ENCODE assay signal across 1 cellular context in the genomic region with DNA sequence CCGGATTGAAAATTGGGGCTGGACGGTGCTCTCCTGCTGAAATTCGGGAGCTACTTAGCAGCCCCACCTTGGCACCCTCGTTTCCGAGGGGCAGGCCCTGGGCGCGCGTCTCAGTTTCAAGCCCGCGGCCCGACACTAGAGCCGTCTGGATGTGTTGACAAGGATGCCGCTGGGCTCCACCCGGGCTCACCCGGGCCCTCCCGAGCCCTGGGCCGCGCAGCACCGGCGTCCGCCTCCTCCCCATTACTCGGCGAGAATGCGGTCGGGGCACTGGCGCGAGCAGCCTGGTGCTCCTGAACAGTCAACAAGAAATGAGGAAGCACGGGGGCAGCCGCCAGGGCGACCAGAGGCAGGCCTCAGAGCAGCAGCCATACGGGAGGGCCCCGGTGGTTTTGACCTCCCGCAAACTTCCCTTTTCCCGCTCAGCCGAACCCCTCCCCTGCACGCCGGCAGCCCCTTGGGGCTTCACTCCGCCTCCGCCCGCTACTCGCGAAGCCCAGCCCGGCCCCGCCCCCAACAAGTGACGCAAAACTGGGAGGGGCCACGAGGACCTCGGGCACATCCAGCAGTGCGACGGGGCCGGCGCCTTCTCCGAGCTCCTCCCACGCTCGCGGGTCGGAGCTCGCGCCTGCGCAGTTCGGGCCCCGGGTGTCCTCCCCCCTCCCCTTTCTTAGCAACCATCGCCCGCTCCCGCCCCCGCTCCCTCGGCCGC.
TF ChIP-seq lines count a peak whose summit lies in the region.

No MANE protein-coding gene starts in this region.

TF ChIP-seq in K562, 482 proteins besides CTCF, POLR2A, EP300 and RAD21 (continued from another document and continues in another):
- TF ChIP-seq, protein P1, sequence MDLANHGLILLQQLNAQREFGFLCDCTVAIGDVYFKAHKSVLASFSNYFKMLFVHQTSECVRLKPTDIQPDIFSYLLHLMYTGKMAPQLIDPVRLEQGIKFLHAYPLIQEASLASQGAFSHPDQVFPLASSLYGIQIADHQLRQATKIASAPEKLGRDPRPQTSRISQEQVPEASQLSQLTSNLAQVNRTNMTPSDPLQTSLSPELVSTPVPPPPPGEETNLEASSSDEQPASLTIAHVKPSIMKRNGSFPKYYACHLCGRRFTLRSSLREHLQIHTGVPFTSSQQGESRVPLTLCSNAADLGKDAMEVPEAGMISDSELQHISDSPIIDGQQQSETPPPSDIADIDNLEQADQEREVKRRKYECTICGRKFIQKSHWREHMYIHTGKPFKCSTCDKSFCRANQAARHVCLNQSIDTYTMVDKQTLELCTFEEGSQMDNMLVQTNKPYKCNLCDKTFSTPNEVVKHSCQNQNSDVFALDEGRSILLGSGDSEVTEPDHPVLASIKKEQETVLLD (IDR thresholded peaks at IDR 0.05): peak; percentile 83; the same call in 1 of the 2 replicates
- TF ChIP-seq, protein P2, sequence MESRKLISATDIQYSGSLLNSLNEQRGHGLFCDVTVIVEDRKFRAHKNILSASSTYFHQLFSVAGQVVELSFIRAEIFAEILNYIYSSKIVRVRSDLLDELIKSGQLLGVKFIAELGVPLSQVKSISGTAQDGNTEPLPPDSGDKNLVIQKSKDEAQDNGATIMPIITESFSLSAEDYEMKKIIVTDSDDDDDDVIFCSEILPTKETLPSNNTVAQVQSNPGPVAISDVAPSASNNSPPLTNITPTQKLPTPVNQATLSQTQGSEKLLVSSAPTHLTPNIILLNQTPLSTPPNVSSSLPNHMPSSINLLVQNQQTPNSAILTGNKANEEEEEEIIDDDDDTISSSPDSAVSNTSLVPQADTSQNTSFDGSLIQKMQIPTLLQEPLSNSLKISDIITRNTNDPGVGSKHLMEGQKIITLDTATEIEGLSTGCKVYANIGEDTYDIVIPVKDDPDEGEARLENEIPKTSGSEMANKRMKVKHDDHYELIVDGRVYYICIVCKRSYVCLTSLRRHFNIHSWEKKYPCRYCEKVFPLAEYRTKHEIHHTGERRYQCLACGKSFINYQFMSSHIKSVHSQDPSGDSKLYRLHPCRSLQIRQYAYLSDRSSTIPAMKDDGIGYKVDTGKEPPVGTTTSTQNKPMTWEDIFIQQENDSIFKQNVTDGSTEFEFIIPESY (CRISPR knock-in tag; IDR thresholded peaks at IDR 0.05): peak; percentile 55; the same call in 1 of the 2 replicates
- TF ChIP-seq, protein P3, sequence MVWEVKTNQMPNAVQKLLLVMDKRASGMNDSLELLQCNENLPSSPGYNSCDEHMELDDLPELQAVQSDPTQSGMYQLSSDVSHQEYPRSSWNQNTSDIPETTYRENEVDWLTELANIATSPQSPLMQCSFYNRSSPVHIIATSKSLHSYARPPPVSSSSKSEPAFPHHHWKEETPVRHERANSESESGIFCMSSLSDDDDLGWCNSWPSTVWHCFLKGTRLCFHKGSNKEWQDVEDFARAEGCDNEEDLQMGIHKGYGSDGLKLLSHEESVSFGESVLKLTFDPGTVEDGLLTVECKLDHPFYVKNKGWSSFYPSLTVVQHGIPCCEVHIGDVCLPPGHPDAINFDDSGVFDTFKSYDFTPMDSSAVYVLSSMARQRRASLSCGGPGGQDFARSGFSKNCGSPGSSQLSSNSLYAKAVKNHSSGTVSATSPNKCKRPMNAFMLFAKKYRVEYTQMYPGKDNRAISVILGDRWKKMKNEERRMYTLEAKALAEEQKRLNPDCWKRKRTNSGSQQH (CRISPR knock-in tag; IDR thresholded peaks at IDR 0.05): peak; percentile 30; the same call in 1 of the 2 replicates
- TF ChIP-seq, protein P4, sequence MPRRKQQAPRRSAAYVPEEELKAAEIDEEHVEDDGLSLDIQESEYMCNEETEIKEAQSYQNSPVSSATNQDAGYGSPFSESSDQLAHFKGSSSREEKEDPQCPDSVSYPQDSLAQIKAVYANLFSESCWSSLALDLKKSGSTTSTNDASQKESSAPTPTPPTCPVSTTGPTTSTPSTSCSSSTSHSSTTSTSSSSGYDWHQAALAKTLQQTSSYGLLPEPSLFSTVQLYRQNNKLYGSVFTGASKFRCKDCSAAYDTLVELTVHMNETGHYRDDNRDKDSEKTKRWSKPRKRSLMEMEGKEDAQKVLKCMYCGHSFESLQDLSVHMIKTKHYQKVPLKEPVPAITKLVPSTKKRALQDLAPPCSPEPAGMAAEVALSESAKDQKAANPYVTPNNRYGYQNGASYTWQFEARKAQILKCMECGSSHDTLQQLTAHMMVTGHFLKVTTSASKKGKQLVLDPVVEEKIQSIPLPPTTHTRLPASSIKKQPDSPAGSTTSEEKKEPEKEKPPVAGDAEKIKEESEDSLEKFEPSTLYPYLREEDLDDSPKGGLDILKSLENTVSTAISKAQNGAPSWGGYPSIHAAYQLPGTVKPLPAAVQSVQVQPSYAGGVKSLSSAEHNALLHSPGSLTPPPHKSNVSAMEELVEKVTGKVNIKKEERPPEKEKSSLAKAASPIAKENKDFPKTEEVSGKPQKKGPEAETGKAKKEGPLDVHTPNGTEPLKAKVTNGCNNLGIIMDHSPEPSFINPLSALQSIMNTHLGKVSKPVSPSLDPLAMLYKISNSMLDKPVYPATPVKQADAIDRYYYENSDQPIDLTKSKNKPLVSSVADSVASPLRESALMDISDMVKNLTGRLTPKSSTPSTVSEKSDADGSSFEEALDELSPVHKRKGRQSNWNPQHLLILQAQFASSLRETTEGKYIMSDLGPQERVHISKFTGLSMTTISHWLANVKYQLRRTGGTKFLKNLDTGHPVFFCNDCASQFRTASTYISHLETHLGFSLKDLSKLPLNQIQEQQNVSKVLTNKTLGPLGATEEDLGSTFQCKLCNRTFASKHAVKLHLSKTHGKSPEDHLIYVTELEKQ (CRISPR knock-in tag; IDR thresholded peaks at IDR 0.05): no peak
- peak; percentile 84 for TF ChIP-seq KDM2B (CRISPR knock-in tag; IDR thresholded peaks at IDR 0.05)
- TF ChIP-seq, protein P5, sequence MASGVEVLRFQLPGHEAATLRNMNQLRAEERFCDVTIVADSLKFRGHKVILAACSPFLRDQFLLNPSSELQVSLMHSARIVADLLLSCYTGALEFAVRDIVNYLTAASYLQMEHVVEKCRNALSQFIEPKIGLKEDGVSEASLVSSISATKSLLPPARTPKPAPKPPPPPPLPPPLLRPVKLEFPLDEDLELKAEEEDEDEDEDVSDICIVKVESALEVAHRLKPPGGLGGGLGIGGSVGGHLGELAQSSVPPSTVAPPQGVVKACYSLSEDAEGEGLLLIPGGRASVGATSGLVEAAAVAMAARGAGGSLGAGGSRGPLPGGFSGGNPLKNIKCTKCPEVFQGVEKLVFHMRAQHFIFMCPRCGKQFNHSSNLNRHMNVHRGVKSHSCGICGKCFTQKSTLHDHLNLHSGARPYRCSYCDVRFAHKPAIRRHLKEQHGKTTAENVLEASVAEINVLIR (CRISPR knock-in tag; IDR thresholded peaks at IDR 0.05): 0 out of 2 replicates have a peak, but pooled peaks have one; percentile 47
- TF ChIP-seq, protein P6, sequence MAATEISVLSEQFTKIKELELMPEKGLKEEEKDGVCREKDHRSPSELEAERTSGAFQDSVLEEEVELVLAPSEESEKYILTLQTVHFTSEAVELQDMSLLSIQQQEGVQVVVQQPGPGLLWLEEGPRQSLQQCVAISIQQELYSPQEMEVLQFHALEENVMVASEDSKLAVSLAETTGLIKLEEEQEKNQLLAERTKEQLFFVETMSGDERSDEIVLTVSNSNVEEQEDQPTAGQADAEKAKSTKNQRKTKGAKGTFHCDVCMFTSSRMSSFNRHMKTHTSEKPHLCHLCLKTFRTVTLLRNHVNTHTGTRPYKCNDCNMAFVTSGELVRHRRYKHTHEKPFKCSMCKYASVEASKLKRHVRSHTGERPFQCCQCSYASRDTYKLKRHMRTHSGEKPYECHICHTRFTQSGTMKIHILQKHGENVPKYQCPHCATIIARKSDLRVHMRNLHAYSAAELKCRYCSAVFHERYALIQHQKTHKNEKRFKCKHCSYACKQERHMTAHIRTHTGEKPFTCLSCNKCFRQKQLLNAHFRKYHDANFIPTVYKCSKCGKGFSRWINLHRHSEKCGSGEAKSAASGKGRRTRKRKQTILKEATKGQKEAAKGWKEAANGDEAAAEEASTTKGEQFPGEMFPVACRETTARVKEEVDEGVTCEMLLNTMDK (IDR thresholded peaks at IDR 0.05; ENCODE audit: borderline replicate concordance, insufficient read depth, low read depth, low read length, poor library complexity, severe bottlenecking): peak; percentile 15
- TF ChIP-seq ZBTB1 (CRISPR knock-in tag; IDR thresholded peaks at IDR 0.05; ENCODE audit: borderline replicate concordance, low read depth): peak; percentile 78; the same call in 1 of the 2 replicates
- no peak for TF ChIP-seq RFX1 (IDR thresholded peaks at IDR 0.05)
- no peak for TF ChIP-seq CHD4 (IDR thresholded peaks at IDR 0.05; ENCODE audit: insufficient read depth, insufficient replicate concordance, low read depth, low read length, poor library complexity, severe bottlenecking)
- 0 out of 2 replicates have a peak, but pooled peaks have one; percentile 44 for TF ChIP-seq HNRNPL (IDR thresholded peaks at IDR 0.05; ENCODE audit: low read depth, low read length)
- peak; percentile 13 to 54; a peak in 2 of 4 replicates for TF ChIP-seq TRIM24 (IDR thresholded peaks at IDR 0.05)
- TF ChIP-seq, protein P7, sequence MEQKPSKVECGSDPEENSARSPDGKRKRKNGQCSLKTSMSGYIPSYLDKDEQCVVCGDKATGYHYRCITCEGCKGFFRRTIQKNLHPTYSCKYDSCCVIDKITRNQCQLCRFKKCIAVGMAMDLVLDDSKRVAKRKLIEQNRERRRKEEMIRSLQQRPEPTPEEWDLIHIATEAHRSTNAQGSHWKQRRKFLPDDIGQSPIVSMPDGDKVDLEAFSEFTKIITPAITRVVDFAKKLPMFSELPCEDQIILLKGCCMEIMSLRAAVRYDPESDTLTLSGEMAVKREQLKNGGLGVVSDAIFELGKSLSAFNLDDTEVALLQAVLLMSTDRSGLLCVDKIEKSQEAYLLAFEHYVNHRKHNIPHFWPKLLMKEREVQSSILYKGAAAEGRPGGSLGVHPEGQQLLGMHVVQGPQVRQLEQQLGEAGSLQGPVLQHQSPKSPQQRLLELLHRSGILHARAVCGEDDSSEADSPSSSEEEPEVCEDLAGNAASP (IDR thresholded peaks at IDR 0.05): no peak
- TF ChIP-seq, protein P8, sequence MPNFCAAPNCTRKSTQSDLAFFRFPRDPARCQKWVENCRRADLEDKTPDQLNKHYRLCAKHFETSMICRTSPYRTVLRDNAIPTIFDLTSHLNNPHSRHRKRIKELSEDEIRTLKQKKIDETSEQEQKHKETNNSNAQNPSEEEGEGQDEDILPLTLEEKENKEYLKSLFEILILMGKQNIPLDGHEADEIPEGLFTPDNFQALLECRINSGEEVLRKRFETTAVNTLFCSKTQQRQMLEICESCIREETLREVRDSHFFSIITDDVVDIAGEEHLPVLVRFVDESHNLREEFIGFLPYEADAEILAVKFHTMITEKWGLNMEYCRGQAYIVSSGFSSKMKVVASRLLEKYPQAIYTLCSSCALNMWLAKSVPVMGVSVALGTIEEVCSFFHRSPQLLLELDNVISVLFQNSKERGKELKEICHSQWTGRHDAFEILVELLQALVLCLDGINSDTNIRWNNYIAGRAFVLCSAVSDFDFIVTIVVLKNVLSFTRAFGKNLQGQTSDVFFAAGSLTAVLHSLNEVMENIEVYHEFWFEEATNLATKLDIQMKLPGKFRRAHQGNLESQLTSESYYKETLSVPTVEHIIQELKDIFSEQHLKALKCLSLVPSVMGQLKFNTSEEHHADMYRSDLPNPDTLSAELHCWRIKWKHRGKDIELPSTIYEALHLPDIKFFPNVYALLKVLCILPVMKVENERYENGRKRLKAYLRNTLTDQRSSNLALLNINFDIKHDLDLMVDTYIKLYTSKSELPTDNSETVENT (CRISPR knock-in tag; IDR thresholded peaks at IDR 0.05): peak; percentile 90; the same call in 1 of the 2 replicates
- TF ChIP-seq NBN (IDR thresholded peaks at IDR 0.05; ENCODE audit: low read depth): 0 out of 2 replicates have a peak, but pooled peaks have one; percentile 56
- TF ChIP-seq RB1 (IDR thresholded peaks at IDR 0.05; ENCODE audit: low read depth): peak; percentile 86
- no peak for TF ChIP-seq ZNF551 (CRISPR knock-in tag; IDR thresholded peaks at IDR 0.05)
- peak; percentile 53; the same call in 1 of the 2 replicates for TF ChIP-seq KLF13 (tag; IDR thresholded peaks at IDR 0.05; ENCODE audit: borderline replicate concordance, low read depth)
- TF ChIP-seq NCOA1 (IDR thresholded peaks at IDR 0.05; ENCODE audit: low read depth): no peak
- peak; percentile 74 for TF ChIP-seq PHF20 (IDR thresholded peaks at IDR 0.05; ENCODE audit: partially characterized antibody)
- TF ChIP-seq MTA3 (IDR thresholded peaks at IDR 0.05; ENCODE audit: borderline replicate concordance): peak; percentile 85; the same call in 1 of the 2 replicates
- TF ChIP-seq CSDE1 (IDR thresholded peaks at IDR 0.05): no peak
- peak; percentile 79 for TF ChIP-seq CREB1 (IDR thresholded peaks at IDR 0.05)
- TF ChIP-seq CREB1 (CRISPR knock-in tag; IDR thresholded peaks at IDR 0.05): peak; percentile 84
- no peak for TF ChIP-seq MCM5 (IDR thresholded peaks at IDR 0.05; ENCODE audit: low read depth)
- peak; percentile 25; the same call in 1 of the 2 replicates for TF ChIP-seq TCF7 (IDR thresholded peaks at IDR 0.05; ENCODE audit: borderline replicate concordance)
- 0 out of 4 replicates have a peak, but pooled peaks of 1 of the 2 experiments have one; percentile 20 for TF ChIP-seq ETV6 (IDR thresholded peaks at IDR 0.05; ENCODE audit: borderline replicate concordance in 1 of 2, low read depth in 2 of 2, low read length in 1 of 2)
- TF ChIP-seq ETV6 (CRISPR knock-in tag; IDR thresholded peaks at IDR 0.05; ENCODE audit: borderline replicate concordance): no peak
- TF ChIP-seq NRF1 (conservative IDR thresholded peaks at IDR 0.05 in 1 of 2, IDR thresholded peaks at IDR 0.05 in 1 of 2): peak; percentile 93
- peak; percentile 47; the same call in 1 of the 2 replicates for TF ChIP-seq TOE1 (IDR thresholded peaks at IDR 0.05; ENCODE audit: borderline replicate concordance)
- TF ChIP-seq TOE1 (CRISPR knock-in tag; IDR thresholded peaks at IDR 0.05; ENCODE audit: borderline replicate concordance, low read depth): no peak
- TF ChIP-seq ZNF780A (CRISPR knock-in tag; IDR thresholded peaks at IDR 0.05): no peak
- TF ChIP-seq, protein P9, sequence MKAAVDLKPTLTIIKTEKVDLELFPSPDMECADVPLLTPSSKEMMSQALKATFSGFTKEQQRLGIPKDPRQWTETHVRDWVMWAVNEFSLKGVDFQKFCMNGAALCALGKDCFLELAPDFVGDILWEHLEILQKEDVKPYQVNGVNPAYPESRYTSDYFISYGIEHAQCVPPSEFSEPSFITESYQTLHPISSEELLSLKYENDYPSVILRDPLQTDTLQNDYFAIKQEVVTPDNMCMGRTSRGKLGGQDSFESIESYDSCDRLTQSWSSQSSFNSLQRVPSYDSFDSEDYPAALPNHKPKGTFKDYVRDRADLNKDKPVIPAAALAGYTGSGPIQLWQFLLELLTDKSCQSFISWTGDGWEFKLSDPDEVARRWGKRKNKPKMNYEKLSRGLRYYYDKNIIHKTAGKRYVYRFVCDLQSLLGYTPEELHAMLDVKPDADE (conservative IDR thresholded peaks at IDR 0.05; ENCODE audit: control insufficient read depth, low read depth, low read length): 0 out of 2 replicates have a peak, but pooled peaks have one; percentile 17
- TF ChIP-seq, protein P10, sequence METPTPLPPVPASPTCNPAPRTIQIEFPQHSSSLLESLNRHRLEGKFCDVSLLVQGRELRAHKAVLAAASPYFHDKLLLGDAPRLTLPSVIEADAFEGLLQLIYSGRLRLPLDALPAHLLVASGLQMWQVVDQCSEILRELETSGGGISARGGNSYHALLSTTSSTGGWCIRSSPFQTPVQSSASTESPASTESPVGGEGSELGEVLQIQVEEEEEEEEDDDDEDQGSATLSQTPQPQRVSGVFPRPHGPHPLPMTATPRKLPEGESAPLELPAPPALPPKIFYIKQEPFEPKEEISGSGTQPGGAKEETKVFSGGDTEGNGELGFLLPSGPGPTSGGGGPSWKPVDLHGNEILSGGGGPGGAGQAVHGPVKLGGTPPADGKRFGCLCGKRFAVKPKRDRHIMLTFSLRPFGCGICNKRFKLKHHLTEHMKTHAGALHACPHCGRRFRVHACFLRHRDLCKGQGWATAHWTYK (CRISPR knock-in tag; IDR thresholded peaks at IDR 0.05): peak; percentile 83
- TF ChIP-seq EGR1 (conservative IDR thresholded peaks at IDR 0.05): peak; percentile 93
- TF ChIP-seq FOXA3 (CRISPR knock-in tag; conservative IDR thresholded peaks at IDR 0.05 in 1 of 2, IDR thresholded peaks at IDR 0.05 in 1 of 2): peak; percentile 73 to 82
- no peak for TF ChIP-seq ZNF133 (CRISPR knock-in tag; IDR thresholded peaks at IDR 0.05)
